ENCODE assay signal across 30 cellular contexts in genomic region chr11:37459430-37459829, GRCh38.
"Had no signal": no experiment of that assay in that cellular context is flagged by ENCODE, and none has a peak within 500 bp of the region (broad histone marks: within the 10 kb centered on the region; RNA-seq: fewer than 3 reads in every experiment).

No MANE protein-coding gene starts in this region.

- H3K4me3 ChIP-seq: adrenal gland, body of pancreas, colonic mucosa, esophagus squamous epithelium, gastroesophageal sphincter had no signal

- H3K9me3 ChIP-seq: body of pancreas, colonic mucosa, esophagus squamous epithelium, gastroesophageal sphincter had no signal

- H3K36me3 ChIP-seq: adrenal gland, colonic mucosa, esophagus squamous epithelium, gastroesophageal sphincter, WERI-Rb-1 had no signal

- ATAC-seq: activated CD4-positive, CD25-positive, alpha-beta regulatory T cell treated with anti-CD3 and anti-CD28 coated beads, Interleukin-2, amount 50 U/mL, for 24 hours; activated CD8-positive, alpha-beta memory T cell treated with anti-CD3 and anti-CD28 coated beads, Interleukin-2, amount 10 ng/mL, durations not matched to agents 7 days and 5 days; activated CD8-positive, alpha-beta T cell treated with anti-CD3 and anti-CD28 coated beads, Interleukin-2, amount 10 ng/mL, durations not matched to agents 7 days and 5 days; activated naive CD8-positive, alpha-beta T cell treated with anti-CD3 and anti-CD28 coated beads, Interleukin-2, amount 50 U/mL, for 24 hours; body of pancreas; gastroesophageal sphincter; T-helper 17 cell had no signal

- H3K27me3 ChIP-seq: adrenal gland, body of pancreas, colonic mucosa, esophagus squamous epithelium, gastroesophageal sphincter had no signal

- FAIRE-seq: endometrium, endothelial cell of umbilical vein had no signal

- H3K27ac ChIP-seq: adrenal gland, body of pancreas, colonic mucosa, epithelial cell of prostate, esophagus squamous epithelium, gastroesophageal sphincter, WERI-Rb-1 had no signal

- DNase-seq: activated B cell treated with CpG ODN at 0.5 μM for 24 hours; activated CD4-positive, alpha-beta memory T cell treated with anti-CD3 and anti-CD28 coated beads for 36 hours; activated CD4-positive, alpha-beta T cell treated with anti-CD3 and anti-CD28 coated beads for 48 hours; activated CD8-positive, alpha-beta memory T cell treated with anti-CD3 and anti-CD28 coated beads, Interleukin-2, amount 10 ng/mL, durations not matched to agents 7 days and 5 days; activated CD8-positive, alpha-beta memory T cell treated with anti-CD3 and anti-CD28 coated beads, Interleukin-2, amount 50 U/mL, for 4 hours; activated CD8-positive, alpha-beta T cell treated with anti-CD3 and anti-CD28 coated beads, Interleukin-2, amount 10 ng/mL, durations not matched to agents 7 days and 5 days; activated effector memory CD4-positive, alpha-beta T cell treated with anti-CD3 and anti-CD28 coated beads, Interleukin-2, amount 50 U/mL, for 16 hours; activated naive CD4-positive, alpha-beta T cell treated with anti-CD3 and anti-CD28 coated beads for 36 hours; activated naive CD8-positive, alpha-beta T cell treated with anti-CD3 and anti-CD28 coated beads for 36 hours; activated naive CD8-positive, alpha-beta T cell treated with anti-CD3 and anti-CD28 coated beads, Interleukin-2, amount 50 U/mL, for 24 hours; activated T-cell treated with anti-CD3 and anti-CD28 coated beads, Interleukin-2, amount 50 U/mL, for 1 hour; activated T-cell treated with anti-CD3 and anti-CD28 coated beads, Interleukin-2, amount 50 U/mL, for 48 hours; adrenal gland; amygdala; aorta; body of pancreas; caudate nucleus; colonic mucosa; effector CD8-positive, alpha-beta T cell; esophagus squamous epithelium; foreskin melanocyte; T-helper 1 cell; T-helper 17 cell; T1000; WERI-Rb-1 had no signal

- H3K4me1 ChIP-seq: adrenal gland, body of pancreas, colonic mucosa, esophagus squamous epithelium, gastroesophageal sphincter had no signal
